In genomic region chr12:55716582-55717396, GRCh38 we compare ENCODE assay signal across 8 cellular contexts. TPM values are rescaled to one million over a fixed set of nuclear protein-coding genes. Genes with fewer than 3 reads are reported as not detected.
A peak's percentile ranks its signal among the peaks of the same experiment; 100 is the strongest.
DNase-seq lines count a peak whose midpoint lies in the region; ATAC-seq, FAIRE-seq and TF ChIP-seq lines count a peak whose summit lies in the region.

No MANE protein-coding gene starts in this region.

- 18 to 19% methylated on average over 16 to 18 of the region's 18 CpGs for WGBS in thyroid gland, 2 donors

- H3K36me3 ChIP-seq in kidney (ENCODE audit: control insufficient read depth in 1 of 2, insufficient read depth in 2 of 2, low read length in 2 of 2) = peaks cover 0 to 2% of the 10 kb centered on the region in 2 donors
- H3K36me3 ChIP-seq in thyroid gland = no peaks in the 10 kb centered on the region

- H3K27me3 ChIP-seq in thyroid gland = no peaks in the 10 kb centered on the region

- H3K4me1 ChIP-seq in kidney (ENCODE audit: control insufficient read depth in 1 of 2, insufficient read depth in 1 of 2, low read depth in 1 of 2, low read length in 2 of 2) = peaks cover 27 to 37% of the 10 kb centered on the region in 2 donors
- peaks cover 23 to 35% of the 10 kb centered on the region in 2 donors for H3K4me1 ChIP-seq in thyroid gland

- H3K27ac ChIP-seq in kidney (ENCODE audit: low read depth in 2 of 2, low read length in 2 of 2) (peak overlapping the region; percentile 77 to 89), thyroid gland (peak overlapping the region; percentile 70 to 88 (median 87))

- ATAC-seq in activated naive CD4-positive, alpha-beta T cell treated with anti-CD3 and anti-CD28 coated beads, Interleukin-2, amount 50 U/mL, for 72 hours = peak in 1 of 2 donors; percentile 38
- no peak for ATAC-seq in GM21737 (IDR thresholded peaks at IDR 0.05; ENCODE audit: unreplicated experiment)

- H3K36me3 Mint-ChIP-seq in activated naive CD4-positive, alpha-beta T cell treated with anti-CD3 and anti-CD28 coated beads, Interleukin-2, amount 50 U/mL, for 72 hours = no peaks in the 10 kb centered on the region

- no peaks in the 10 kb centered on the region for H3K9me3 Mint-ChIP-seq in activated naive CD4-positive, alpha-beta T cell treated with anti-CD3 and anti-CD28 coated beads, Interleukin-2, amount 50 U/mL, for 72 hours

- DNase-seq in ELR (ENCODE audit: low read depth) (peak; percentile 57), HT1080 (ENCODE audit: low read depth) (peak; percentile 36), kidney (no peak), thyroid gland (no peak)
- no peak for DNase-seq in activated naive CD4-positive, alpha-beta T cell treated with anti-CD3 and anti-CD28 coated beads, Interleukin-2, amount 50 U/mL, for 72 hours (ENCODE audit: low spot score in 2 of 2)
- DNase-seq in stimulated activated CD4-positive, alpha-beta T cell treated with anti-CD3 and anti-CD28 coated beads, Interleukin-4, amount 100 ng/mL, for 24 hours = no peak
- DNase-seq in activated CD4-positive, alpha-beta T cell treated with anti-CD3 and anti-CD28 coated beads for 4 hours = no peak

- peak overlapping the region; percentile 92 to 99 for H3K27ac Mint-ChIP-seq in activated naive CD4-positive, alpha-beta T cell treated with anti-CD3 and anti-CD28 coated beads, Interleukin-2, amount 50 U/mL, for 72 hours

- no peak for TF ChIP-seq CTCF in kidney (IDR thresholded peaks at IDR 0.05; ENCODE audit: borderline replicate concordance, extremely low read depth, insufficient read depth)
- TF ChIP-seq CTCF in thyroid gland (IDR thresholded peaks at IDR 0.05) = no peak

- TF ChIP-seq POLR2A in thyroid gland (IDR thresholded peaks at IDR 0.05) = no peak

- peak overlapping the region; percentile 58 to 85 for H3K9ac ChIP-seq in kidney (ENCODE audit: low read length in 2 of 2)

- intact Hi-C loops in kidney (cut with DNase I) = no loop called here
- intact Hi-C loops in thyroid gland (cut with DNase I) = no loop called here

- peak overlapping the region; percentile 79 to 83 for H3K4me3 ChIP-seq in kidney (ENCODE audit: low read length in 2 of 2)
- peak overlapping the region; percentile 19 to 69 (median 21) for H3K4me3 ChIP-seq in thyroid gland (replicated peaks in 1 of 3)

- H3K9me3 ChIP-seq in kidney (ENCODE audit: control insufficient read depth in 1 of 2, low read length in 2 of 2) = no peaks in the 10 kb centered on the region
- no peaks in the 10 kb centered on the region for H3K9me3 ChIP-seq in thyroid gland

- no peak for FAIRE-seq in kidney (lab: Jason Lieb, UNC)

RNA-seq across cellular contexts. Expression of gene BLOC1S1, which starts 0.9 kb away (rescaled TPM):
- 105 and 121 TPM in 2 replicates for total RNA-seq in HT1080 (2014; rRNA removed; shearing (Covaris generic))
- polyA plus RNA-seq in HT1080 (2015; cell fraction: cytosol; rRNA removed) = 106 and 111 TPM in 2 replicates
- 42.6 and 55.0 TPM in 2 replicates for polyA plus RNA-seq in HT1080 (2015; cell fraction: nucleus; rRNA removed)
- 100 to 1,000 TPM; 116 to 118 TPM for total RNA-seq in activated naive CD4-positive, alpha-beta T cell treated with anti-CD3 and anti-CD28 coated beads, Interleukin-2, amount 50 U/mL, for 72 hours
- total RNA-seq in kidney (116 TPM), thyroid gland (100 to 1,000 TPM; 117 to 440 (median 246) TPM)
- polyA plus RNA-seq in kidney (ENCODE audit: insufficient read depth, low read depth, low replicate concordance) = 451 TPM

RNA-seq across cellular contexts. Expression of gene RDH5, which starts 3.4 kb away (rescaled TPM):
- 2.7 and 3.2 TPM in 2 replicates for total RNA-seq in HT1080 (2014; rRNA removed; shearing (Covaris generic))
- 1.3 and 2.6 TPM in 2 replicates for polyA plus RNA-seq in HT1080 (2015; cell fraction: cytosol; rRNA removed)
- polyA plus RNA-seq in HT1080 (2015; cell fraction: nucleus; rRNA removed) = 14.7 and 15.3 TPM in 2 replicates
- 10 to 100 TPM in 1 of 2 donors, 1 to 10 TPM in 1; 6.4 to 13.3 TPM for total RNA-seq in activated naive CD4-positive, alpha-beta T cell treated with anti-CD3 and anti-CD28 coated beads, Interleukin-2, amount 50 U/mL, for 72 hours
- 11.1 TPM for total RNA-seq in kidney
- 30.2 TPM for polyA plus RNA-seq in kidney (ENCODE audit: insufficient read depth, low read depth, low replicate concordance)
- total RNA-seq in thyroid gland = 1 to 10 TPM in 3 of 4 donors, under 1 TPM in 1; 0.94 to 9.7 (median 6.8) TPM

RNA-seq across cellular contexts. Expression of gene ITGA7, which starts 9.1 kb away (rescaled TPM):
- total RNA-seq in HT1080 (2014; rRNA removed; shearing (Covaris generic)) = 1.3 and 1.4 TPM in 2 replicates
- 0.51 and 0.56 TPM in 2 replicates for polyA plus RNA-seq in HT1080 (2015; cell fraction: cytosol; rRNA removed)
- polyA plus RNA-seq in HT1080 (2015; cell fraction: nucleus; rRNA removed) = 3.6 and 5.2 TPM in 2 replicates
- total RNA-seq in activated naive CD4-positive, alpha-beta T cell treated with anti-CD3 and anti-CD28 coated beads, Interleukin-2, amount 50 U/mL, for 72 hours = 10 to 100 TPM in 1 of 2 donors, 1 to 10 TPM in 1; 4.0 to 11.9 TPM
- 66.3 TPM for total RNA-seq in kidney
- polyA plus RNA-seq in kidney (ENCODE audit: insufficient read depth, low read depth, low replicate concordance) = 26.2 TPM
- total RNA-seq in thyroid gland = 10 to 100 TPM in 2 of 4 donors, 1 to 10 TPM in 2; 7.9 to 16.9 (median 9.8) TPM

RNA-seq across cellular contexts. Expression of gene CD63, which starts 12.0 kb away (rescaled TPM):
- 562 and 623 TPM in 2 replicates for total RNA-seq in HT1080 (2014; rRNA removed; shearing (Covaris generic))
- polyA plus RNA-seq in HT1080 (2015; cell fraction: cytosol; rRNA removed) = 206 and 276 TPM in 2 replicates
- polyA plus RNA-seq in HT1080 (2015; cell fraction: nucleus; rRNA removed) = 85.0 and 100 TPM in 2 replicates
- 100 to 1,000 TPM; 129 to 180 TPM for total RNA-seq in activated naive CD4-positive, alpha-beta T cell treated with anti-CD3 and anti-CD28 coated beads, Interleukin-2, amount 50 U/mL, for 72 hours
- total RNA-seq in kidney = 1,130 TPM
- polyA plus RNA-seq in kidney (ENCODE audit: insufficient read depth, low read depth, low replicate concordance) = 1,381 TPM
- 1,000 to 10,000 TPM in 3 of 4 donors, 100 to 1,000 TPM in 1; 683 to 1,145 (median 1,122) TPM for total RNA-seq in thyroid gland

RNA-seq across cellular contexts. Expression of gene GDF11, which starts 26.1 kb away (rescaled TPM):
- 11.1 and 12.5 TPM in 2 replicates for total RNA-seq in HT1080 (2014; rRNA removed; shearing (Covaris generic))
- polyA plus RNA-seq in HT1080 (2015; cell fraction: cytosol; rRNA removed) = 13.6 and 14.4 TPM in 2 replicates
- polyA plus RNA-seq in HT1080 (2015; cell fraction: nucleus; rRNA removed) = 6.5 and 7.0 TPM in 2 replicates
- total RNA-seq in activated naive CD4-positive, alpha-beta T cell treated with anti-CD3 and anti-CD28 coated beads, Interleukin-2, amount 50 U/mL, for 72 hours = 10 to 100 TPM in 1 of 2 donors, 1 to 10 TPM in 1; 5.9 to 12.0 TPM
- total RNA-seq in kidney (6.2 TPM), thyroid gland (1 to 10 TPM; 4.8 to 7.5 (median 6.7) TPM)
- 3.4 TPM for polyA plus RNA-seq in kidney (ENCODE audit: insufficient read depth, low read depth, low replicate concordance)

Comparison
In these comparisons a context has a peak if more than half of its experiments do, and no peak if none do; other contexts are left out.
1. DNase-seq: peak in ELR (single experiment) and HT1080 (single experiment); none in activated naive CD4-positive, alpha-beta T cell treated with anti-CD3 and anti-CD28 coated beads, Interleukin-2, amount 50 U/mL, for 72 hours (0 of 2), kidney (single experiment), thyroid gland (0 of 2), stimulated activated CD4-positive, alpha-beta T cell treated with anti-CD3 and anti-CD28 coated beads, Interleukin-4, amount 100 ng/mL, for 24 hours (single experiment) and activated CD4-positive, alpha-beta T cell treated with anti-CD3 and anti-CD28 coated beads for 4 hours (0 of 2).